8 cellular contexts compared by ENCODE assay signal in the genomic region with DNA sequence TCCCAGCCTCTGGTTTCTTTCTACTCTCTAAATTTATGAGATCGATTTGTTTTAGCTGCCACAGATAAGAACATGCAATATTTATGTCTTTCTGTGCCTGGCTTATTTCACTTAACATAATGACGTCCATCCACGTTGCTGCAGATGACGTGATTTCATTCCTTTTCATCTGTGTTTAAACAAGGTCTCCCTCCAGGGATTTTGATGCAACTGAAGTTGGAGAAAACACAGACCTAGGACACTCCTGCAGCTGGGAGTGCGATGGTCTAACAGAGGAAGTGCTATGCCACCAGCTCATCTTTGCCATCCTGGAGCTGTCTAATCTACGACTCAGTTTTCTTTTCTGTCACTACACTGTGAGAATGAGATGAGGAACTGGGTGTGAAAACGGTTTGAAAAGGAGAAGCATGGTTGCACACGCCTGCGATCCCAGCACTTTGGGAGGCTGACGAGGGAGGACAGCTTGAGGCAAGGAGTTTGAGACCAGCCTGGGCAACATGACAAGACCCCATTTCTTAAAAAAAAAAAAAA. TPM values are rescaled to one million over a fixed set of nuclear protein-coding genes. Genes with fewer than 3 reads are reported as not detected.
DNase-seq lines count a peak whose midpoint lies in the region; ATAC-seq and TF ChIP-seq lines count a peak whose summit lies in the region.

No MANE protein-coding gene starts in this region.

- no peak for DNase-seq in activated CD8-positive, alpha-beta memory T cell treated with anti-CD3 and anti-CD28 coated beads, Interleukin-2, amount 10 ng/mL, durations not matched to agents 7 days and 5 days
- DNase-seq in activated CD8-positive, alpha-beta memory T cell treated with anti-CD3 and anti-CD28 coated beads, Interleukin-2, amount 50 U/mL, for 4 hours: no peak
- DNase-seq in SIG-M5 (lab: John Stamatoyannopoulos, UW) (peak; percentile 8), fibroblast of the conjunctiva (ENCODE audit: low read depth) (peak; percentile 17), COR-L47 (lab: John Stamatoyannopoulos, UW) (no peak)

- CTCF ChIA-PET in activated CD8-positive, alpha-beta memory T cell treated with anti-CD3 and anti-CD28 coated beads, Interleukin-2, amount 10 ng/mL, durations not matched to agents 7 days and 5 days (lab: Charles Lee): interaction anchor here (0.7 to 1.6 kb wide), 3 partner anchors 113 to 134 kb away, joined by 4 to 7 read pairs (median 6); a partner anchor contains a TSS

- peaks cover 4% of the 10 kb centered on the region for H3K36me3 Mint-ChIP-seq in activated CD8-positive, alpha-beta memory T cell treated with anti-CD3 and anti-CD28 coated beads, Interleukin-2, amount 10 ng/mL, durations not matched to agents 7 days and 5 days

- peak overlapping the region in 1 of 5 donors; percentile 97 for H3K4me3 ChIP-seq in subcutaneous abdominal adipose tissue (ENCODE audit: low read depth in 1 of 5, low read length in 5 of 5)

- peaks cover 36% of the 10 kb centered on the region for H3K4me1 Mint-ChIP-seq in activated CD8-positive, alpha-beta memory T cell treated with anti-CD3 and anti-CD28 coated beads, Interleukin-2, amount 10 ng/mL, durations not matched to agents 7 days and 5 days

- H3K36me3 ChIP-seq in subcutaneous abdominal adipose tissue (ENCODE audit: control insufficient read depth in 5 of 5, insufficient read depth in 5 of 5, low read length in 5 of 5): no peaks in the 10 kb centered on the region

- ATAC-seq in activated CD8-positive, alpha-beta memory T cell treated with anti-CD3 and anti-CD28 coated beads, Interleukin-2, amount 10 ng/mL, durations not matched to agents 7 days and 5 days: no peak
- ATAC-seq in GM18505 (IDR thresholded peaks at IDR 0.05; ENCODE audit: unreplicated experiment) (no peak), HG03159 (IDR thresholded peaks at IDR 0.05; ENCODE audit: unreplicated experiment) (no peak)

- H3K9me3 Mint-ChIP-seq in activated CD8-positive, alpha-beta memory T cell treated with anti-CD3 and anti-CD28 coated beads, Interleukin-2, amount 10 ng/mL, durations not matched to agents 7 days and 5 days (ENCODE audit: low read depth): no peaks in the 10 kb centered on the region

- H3K4me3 Mint-ChIP-seq in activated CD8-positive, alpha-beta memory T cell treated with anti-CD3 and anti-CD28 coated beads, Interleukin-2, amount 10 ng/mL, durations not matched to agents 7 days and 5 days: peak overlapping the region; percentile 85

- peaks cover 4 to 39% (median 27%) of the 10 kb centered on the region in 5 donors for H3K4me1 ChIP-seq in subcutaneous abdominal adipose tissue (ENCODE audit: control insufficient read depth in 5 of 5, insufficient read depth in 5 of 5, low read length in 5 of 5)

- peak overlapping the region; percentile 59 for H3K27ac Mint-ChIP-seq in activated CD8-positive, alpha-beta memory T cell treated with anti-CD3 and anti-CD28 coated beads, Interleukin-2, amount 10 ng/mL, durations not matched to agents 7 days and 5 days

- H3K27me3 Mint-ChIP-seq in activated CD8-positive, alpha-beta memory T cell treated with anti-CD3 and anti-CD28 coated beads, Interleukin-2, amount 10 ng/mL, durations not matched to agents 7 days and 5 days: no peaks in the 10 kb centered on the region

- H3K27me3 ChIP-seq in subcutaneous abdominal adipose tissue (ENCODE audit: control insufficient read depth in 5 of 5, insufficient read depth in 4 of 5, low read length in 5 of 5): no peaks in the 10 kb centered on the region

- H3K27ac ChIP-seq in subcutaneous abdominal adipose tissue (ENCODE audit: low read depth, low read length): peak overlapping the region; percentile 22

- H3K9ac ChIP-seq in subcutaneous abdominal adipose tissue (ENCODE audit: low read length in 5 of 5): no peak overlapping the region

- TF ChIP-seq POLR2A in GM18505 (IDR thresholded peaks at IDR 0.05; ENCODE audit: borderline replicate concordance, extremely low read depth, insufficient read depth, insufficient read length): no peak

- no peaks in the 10 kb centered on the region for H3K9me3 ChIP-seq in subcutaneous abdominal adipose tissue (ENCODE audit: control insufficient read depth in 5 of 5, low read length in 5 of 5)

RNA-seq across cellular contexts. Expression of a gene that starts 1.5 kb away (rescaled TPM):
- 10 to 100 TPM; 27.8 to 41.9 TPM for total RNA-seq in activated CD8-positive, alpha-beta memory T cell treated with anti-CD3 and anti-CD28 coated beads, Interleukin-2, amount 10 ng/mL, durations not matched to agents 7 days and 5 days

Comparison
In these comparisons a context has a peak if more than half of its experiments do, and no peak if none do; other contexts are left out.
1. DNase-seq: peak in SIG-M5 (single experiment) and fibroblast of the conjunctiva (single experiment); none in activated CD8-positive, alpha-beta memory T cell treated with anti-CD3 and anti-CD28 coated beads, Interleukin-2, amount 10 ng/mL, durations not matched to agents 7 days and 5 days (single experiment), activated CD8-positive, alpha-beta memory T cell treated with anti-CD3 and anti-CD28 coated beads, Interleukin-2, amount 50 U/mL, for 4 hours (single experiment) and COR-L47 (single experiment).